ENCODE assay signal across 14 cellular contexts in the genomic region with DNA sequence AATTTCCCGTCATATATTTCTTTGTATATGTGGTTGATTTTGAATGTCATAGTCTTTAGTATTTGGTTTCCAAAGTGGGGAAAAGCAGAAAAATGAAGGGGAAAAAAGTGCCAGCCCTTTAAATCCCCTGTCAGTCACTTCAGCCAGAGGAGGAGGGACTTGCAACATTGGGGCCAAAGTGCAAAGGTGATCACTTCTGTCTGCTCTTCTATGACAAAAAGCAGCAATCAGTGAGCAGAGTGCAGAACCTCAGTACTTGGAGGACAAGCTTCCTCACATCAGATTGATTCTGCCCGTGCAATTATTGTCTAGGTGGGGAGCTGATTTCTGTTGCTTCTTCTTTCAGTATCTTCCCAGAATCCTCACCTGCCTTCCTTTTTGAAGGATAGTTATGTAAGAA.
DNase-seq lines count a peak whose midpoint lies in the region; ATAC-seq, FAIRE-seq and TF ChIP-seq lines count a peak whose summit lies in the region.
"Had no signal": no experiment of that assay in that cellular context is flagged by ENCODE, and none has a peak within 500 bp of the region (broad histone marks: within the 10 kb centered on the region; RNA-seq: fewer than 3 reads in every experiment).

No MANE protein-coding gene starts in this region.

- H3K4me3 ChIP-seq in HepG2 (replicated peaks in 1 of 3; ENCODE audit: insufficient read depth in 1 of 3, low read depth in 2 of 3, low read length in 3 of 3) (no peak overlapping the region), transverse colon (no peak overlapping the region)

- no peak for DNase-seq in activated T-cell treated with anti-CD3 and anti-CD28 coated beads, Interleukin-2, amount 50 U/mL, for 72 hours
- DNase-seq in activated T-cell treated with anti-CD3 and anti-CD28 coated beads for 4 hours (no peak), COLO668 (lab: John Stamatoyannopoulos, UW; ENCODE audit: unreplicated experiment) (peak; percentile 5), HepG2 (ENCODE audit: low spot score) (peak; percentile 84), transverse colon (no peak)
- no peak for DNase-seq in activated T-helper 1 cell treated with anti-CD3 and anti-CD28 coated beads, Interleukin-12 subunit alpha, Interleukin-12 subunit beta, Interleukin-2, Interleukin-4 antibody, amounts not matched to agents 30 ng/mL and 10 ng/mL and 1 ng/mL, durations not matched to agents 14 hours and 24 hours and 36 hours (ENCODE audit: low spot score)
- no peak for DNase-seq in activated CD4-positive, CD25-positive, alpha-beta regulatory T cell treated with anti-CD3 and anti-CD28 coated beads, Interleukin-2, amount 50 U/mL, for 72 hours
- DNase-seq: H9, NCI-H1694 treated with DMSO at 0.1 percent for 48 hours, NCI-H2107, NCI-H2227 treated with DMSO at 0.1 percent for 48 hours, NCI-H524 treated with DMSO at 0.1 percent for 48 hours had no signal

- POLR2A ChIA-PET in HepG2 (lab: Yijun Ruan, JAX) = interaction anchor here (0.6 kb wide), 1 partner anchor 61 kb away, joined by 3 read pairs; no protein-coding TSS in a partner anchor

- H4K20me1 ChIP-seq in HepG2 (ENCODE audit: insufficient read depth, low read length) = peaks cover 12% of the 10 kb centered on the region; the same call in 1 of the 2 replicates

- H3K9ac ChIP-seq in HepG2 (ENCODE audit: insufficient read depth, low read depth, low read length) = no peak overlapping the region

- peak in 1 of 2 experiments; percentile 53; a peak in 1 of 4 replicates for TF ChIP-seq EP300 in HepG2 (IDR thresholded peaks at IDR 0.05; ENCODE audit: low read depth in 2 of 2, low read length in 2 of 2)
- TF ChIP-seq EP300 in HepG2 (CRISPR knock-in tag; IDR thresholded peaks at IDR 0.05; ENCODE audit: borderline replicate concordance) = no peak
- no peak for TF ChIP-seq EP300 in transverse colon (IDR thresholded peaks at IDR 0.05; ENCODE audit: low read depth)

- ATAC-seq in activated T-cell treated with anti-CD3 and anti-CD28 coated beads, Interleukin-2, amount 50 U/mL, for 72 hours (replicated peaks in 1 of 2) = no peak
- ATAC-seq in HepG2 = peak; percentile 95
- ATAC-seq: Panc1 had no signal

- H3K4me3 Mint-ChIP-seq in activated T-cell treated with anti-CD3 and anti-CD28 coated beads, Interleukin-2, amount 50 U/mL, for 72 hours = peak overlapping the region in 1 of 2 donors; percentile 38
- no peak overlapping the region for H3K4me3 Mint-ChIP-seq in activated T-helper 1 cell treated with anti-CD3 and anti-CD28 coated beads, Interleukin-12 subunit alpha, Interleukin-12 subunit beta, Interleukin-2, Interleukin-4 antibody, amounts not matched to agents 30 ng/mL and 10 ng/mL and 1 ng/mL, durations not matched to agents 14 hours and 24 hours and 36 hours
- H3K4me3 Mint-ChIP-seq: H9 had no signal

- H3K9me3 Mint-ChIP-seq in activated T-cell treated with anti-CD3 and anti-CD28 coated beads, Interleukin-2, amount 50 U/mL, for 72 hours = peaks cover 11 to 12% of the 10 kb centered on the region in 2 donors
- peaks cover 38% of the 10 kb centered on the region for H3K9me3 Mint-ChIP-seq in activated T-helper 1 cell treated with anti-CD3 and anti-CD28 coated beads, Interleukin-12 subunit alpha, Interleukin-12 subunit beta, Interleukin-2, Interleukin-4 antibody, amounts not matched to agents 30 ng/mL and 10 ng/mL and 1 ng/mL, durations not matched to agents 14 hours and 24 hours and 36 hours

- peak overlapping the region; percentile 8 for H3K4me2 ChIP-seq in HepG2 (ENCODE audit: low read depth, low read length)

- H3K27ac ChIP-seq in HepG2 (ENCODE audit: extremely low read length, insufficient read depth, low read length) (peak overlapping the region; percentile 34), transverse colon (no peak overlapping the region)

- TF ChIP-seq CTCF in HepG2 (CRISPR knock-in tag; IDR thresholded peaks at IDR 0.05) (no peak), transverse colon (IDR thresholded peaks at IDR 0.05) (no peak)

- H3K27me3 ChIP-seq in HepG2 (ENCODE audit: control insufficient read depth in 1 of 2, insufficient read depth in 2 of 2, low read length in 2 of 2) (no peaks in the 10 kb centered on the region), transverse colon (no peaks in the 10 kb centered on the region)

- H3K27ac Mint-ChIP-seq in activated T-cell treated with anti-CD3 and anti-CD28 coated beads, Interleukin-2, amount 50 U/mL, for 72 hours = peak overlapping the region; percentile 63
- peak overlapping the region; percentile 74 for H3K27ac Mint-ChIP-seq in activated T-helper 1 cell treated with anti-CD3 and anti-CD28 coated beads, Interleukin-12 subunit alpha, Interleukin-12 subunit beta, Interleukin-2, Interleukin-4 antibody, amounts not matched to agents 30 ng/mL and 10 ng/mL and 1 ng/mL, durations not matched to agents 14 hours and 24 hours and 36 hours

- no peaks in the 10 kb centered on the region for H3K27me3 Mint-ChIP-seq in activated T-cell treated with anti-CD3 and anti-CD28 coated beads, Interleukin-2, amount 50 U/mL, for 72 hours (ENCODE audit: low read depth)
- no peaks in the 10 kb centered on the region for H3K27me3 Mint-ChIP-seq in activated T-helper 1 cell treated with anti-CD3 and anti-CD28 coated beads, Interleukin-12 subunit alpha, Interleukin-12 subunit beta, Interleukin-2, Interleukin-4 antibody, amounts not matched to agents 30 ng/mL and 10 ng/mL and 1 ng/mL, durations not matched to agents 14 hours and 24 hours and 36 hours (ENCODE audit: insufficient read depth)

- peaks cover 78% of the 10 kb centered on the region for H3K79me2 ChIP-seq in HepG2 (ENCODE audit: insufficient read depth, low read length)

- TF ChIP-seq RAD21 in HepG2 (CRISPR knock-in tag; IDR thresholded peaks at IDR 0.05) = no peak

- TF ChIP-seq POLR2A in HepG2 (IDR thresholded peaks at IDR 0.05; ENCODE audit: insufficient read depth in 1 of 2, low read depth in 2 of 2, low read length in 2 of 2) = no peak
- no peak for TF ChIP-seq POLR2A in transverse colon (IDR thresholded peaks at IDR 0.05)

- peaks cover 5 to 30% of the 10 kb centered on the region in 2 experiments for H3K36me3 ChIP-seq in HepG2 (replicated peaks in 1 of 2; ENCODE audit: control insufficient read depth in 1 of 2, insufficient read depth in 2 of 2, low read length in 2 of 2)
- peaks cover 0 to 23% (median 8%) of the 10 kb centered on the region in 4 donors for H3K36me3 ChIP-seq in transverse colon

- no TSS peak for BruUV-seq in HepG2 (replicated peaks; lab: Mats Ljungman, UMichigan)

- peaks cover 55% of the 10 kb centered on the region for H3K4me1 Mint-ChIP-seq in activated T-cell treated with anti-CD3 and anti-CD28 coated beads, Interleukin-2, amount 50 U/mL, for 72 hours (ENCODE audit: low read depth)
- peaks cover 60% of the 10 kb centered on the region for H3K4me1 Mint-ChIP-seq in activated T-helper 1 cell treated with anti-CD3 and anti-CD28 coated beads, Interleukin-12 subunit alpha, Interleukin-12 subunit beta, Interleukin-2, Interleukin-4 antibody, amounts not matched to agents 30 ng/mL and 10 ng/mL and 1 ng/mL, durations not matched to agents 14 hours and 24 hours and 36 hours (ENCODE audit: low read depth)

- CTCF ChIA-PET in HepG2 (lab: Yijun Ruan, JAX; ENCODE audit: low intra/inter-chr PET ratio, low total read pairs) = no interaction called here

- 46% methylated on average over 2 of the region's 2 CpGs for WGBS in HepG2 (ENCODE audit: low lambda C conversion rate)
- 86 to 100% methylated on average over 1 to 2 of the region's 2 CpGs for WGBS in transverse colon (ENCODE audit: low coverage in 1 of 2), 2 donors

- H2AFZ ChIP-seq in HepG2 (ENCODE audit: low read length) = no peak overlapping the region

- intact Hi-C loops in activated T-helper 1 cell treated with anti-CD3 and anti-CD28 coated beads, Interleukin-12 subunit alpha, Interleukin-12 subunit beta, Interleukin-2, Interleukin-4 antibody, amounts not matched to agents 30 ng/mL and 10 ng/mL and 1 ng/mL, durations not matched to agents 14 hours and 24 hours and 36 hours (cut with micrococcal nuclease) = loop anchor here (5.0 kb wide), 1 partner anchor 40 kb away; no protein-coding TSS in a partner anchor
- intact Hi-C loops in HepG2 (cut with micrococcal nuclease; ENCODE audit: unreplicated experiment) (no loop called here), transverse colon (cut with DNase I; ENCODE audit: low total_unique reads) (no loop called here)

- FAIRE-seq in HepG2 (lab: Jason Lieb, UNC) = peak; percentile 57
- FAIRE-seq: GM19239 had no signal

- peaks cover 44 to 74% of the 10 kb centered on the region in 2 donors for H3K36me3 Mint-ChIP-seq in activated T-cell treated with anti-CD3 and anti-CD28 coated beads, Interleukin-2, amount 50 U/mL, for 72 hours (ENCODE audit: insufficient read depth in 2 of 2)
- H3K36me3 Mint-ChIP-seq in activated T-helper 1 cell treated with anti-CD3 and anti-CD28 coated beads, Interleukin-12 subunit alpha, Interleukin-12 subunit beta, Interleukin-2, Interleukin-4 antibody, amounts not matched to agents 30 ng/mL and 10 ng/mL and 1 ng/mL, durations not matched to agents 14 hours and 24 hours and 36 hours (ENCODE audit: low read depth) = peaks cover 76% of the 10 kb centered on the region

- in situ Hi-C loops in HepG2 (cut with HindIII; ENCODE audit: extremely low pct_ligation_motif_present, low pct_unique_long_range_greater_than_20kb) = no loop called here
- in situ Hi-C loops in transverse colon (cut with MboI; ENCODE audit: low pct_ligation_motif_present in 1 of 4, low pct_unique_long_range_greater_than_20kb in 1 of 4, low sequenced_read_pairs in 3 of 4) = no loop called here

- peaks cover 17% of the 10 kb centered on the region for H3K9me3 ChIP-seq in HepG2 (ENCODE audit: low read length)
- peaks cover 8 to 16% of the 10 kb centered on the region in 2 donors for H3K9me3 ChIP-seq in transverse colon

- H3K4me1 ChIP-seq in HepG2 (ENCODE audit: insufficient read depth, low read length) (peaks cover 29% of the 10 kb centered on the region), transverse colon (peaks cover 0 to 15% (median 4%) of the 10 kb centered on the region in 4 donors)

TF ChIP-seq in HepG2, 621 proteins besides CTCF, POLR2A, EP300 and RAD21 (continues in another document):
- TF ChIP-seq, protein P1, sequence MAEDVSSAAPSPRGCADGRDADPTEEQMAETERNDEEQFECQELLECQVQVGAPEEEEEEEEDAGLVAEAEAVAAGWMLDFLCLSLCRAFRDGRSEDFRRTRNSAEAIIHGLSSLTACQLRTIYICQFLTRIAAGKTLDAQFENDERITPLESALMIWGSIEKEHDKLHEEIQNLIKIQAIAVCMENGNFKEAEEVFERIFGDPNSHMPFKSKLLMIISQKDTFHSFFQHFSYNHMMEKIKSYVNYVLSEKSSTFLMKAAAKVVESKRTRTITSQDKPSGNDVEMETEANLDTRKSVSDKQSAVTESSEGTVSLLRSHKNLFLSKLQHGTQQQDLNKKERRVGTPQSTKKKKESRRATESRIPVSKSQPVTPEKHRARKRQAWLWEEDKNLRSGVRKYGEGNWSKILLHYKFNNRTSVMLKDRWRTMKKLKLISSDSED (CRISPR knock-in tag; IDR thresholded peaks at IDR 0.05) = no peak
- TF ChIP-seq MIER3 (CRISPR knock-in tag; IDR thresholded peaks at IDR 0.05; ENCODE audit: borderline replicate concordance) (0 out of 2 replicates have a peak, but pooled peaks have one; percentile 37), IRF2 (CRISPR knock-in tag; IDR thresholded peaks at IDR 0.05) (peak; percentile 31; the same call in 1 of the 2 replicates), SSRP1 (CRISPR knock-in tag; IDR thresholded peaks at IDR 0.05) (no peak), SMC3 (IDR thresholded peaks at IDR 0.05; ENCODE audit: low read length) (no peak), SMYD3 (CRISPR knock-in tag; IDR thresholded peaks at IDR 0.05) (no peak)

Comparison
In these comparisons a context has a peak if more than half of its experiments do, and no peak if none do; other contexts are left out.
1. DNase-seq: peak in COLO668 (single experiment) and HepG2 (single experiment); none in activated T-cell treated with anti-CD3 and anti-CD28 coated beads, Interleukin-2, amount 50 U/mL, for 72 hours (0 of 2), activated T-cell treated with anti-CD3 and anti-CD28 coated beads for 4 hours (single experiment), activated T-helper 1 cell treated with anti-CD3 and anti-CD28 coated beads, Interleukin-12 subunit alpha, Interleukin-12 subunit beta, Interleukin-2, Interleukin-4 antibody, amounts not matched to agents 30 ng/mL and 10 ng/mL and 1 ng/mL, durations not matched to agents 14 hours and 24 hours and 36 hours (single experiment), activated CD4-positive, CD25-positive, alpha-beta regulatory T cell treated with anti-CD3 and anti-CD28 coated beads, Interleukin-2, amount 50 U/mL, for 72 hours (single experiment) and transverse colon (single experiment).